20 cellular contexts compared by ENCODE assay signal in genomic region chr1:195733408-195733807, GRCh38.
"Had no signal": no experiment of that assay in that cellular context is flagged by ENCODE, and none has a peak within 500 bp of the region (broad histone marks: within the 10 kb centered on the region; RNA-seq: fewer than 3 reads in every experiment).

No MANE protein-coding gene starts in this region.

- H3K4me3 ChIP-seq: colonic mucosa, dorsolateral prefrontal cortex, left ventricle myocardium inferior, thyroid gland, upper lobe of right lung had no signal

- H3K36me3 ChIP-seq: colonic mucosa, left ventricle myocardium inferior, neutrophil, thyroid gland, upper lobe of right lung had no signal

- H3K27ac ChIP-seq: colonic mucosa, dorsolateral prefrontal cortex, left ventricle myocardium inferior, neutrophil, parathyroid adenoma, thyroid gland, upper lobe of right lung had no signal

- H3K9me3 ChIP-seq: colonic mucosa, left ventricle myocardium inferior, neutrophil, thyroid gland, upper lobe of right lung had no signal

- ATAC-seq: activated CD4-positive, alpha-beta T cell treated with anti-CD3 and anti-CD28 coated beads for 36 hours; activated T-helper 17 cell treated with anti-CD3 and anti-CD28 coated beads, Interleukin-2, amount 50 U/mL, for 72 hours; natural killer cell; right cardiac atrium; upper lobe of right lung had no signal

- H3K27me3 ChIP-seq: colonic mucosa, dorsolateral prefrontal cortex, neutrophil, thyroid gland, upper lobe of right lung had no signal

- H3K4me1 ChIP-seq: colonic mucosa, left ventricle myocardium inferior, parathyroid adenoma, thyroid gland, upper lobe of right lung had no signal

- DNase-seq: activated B cell treated with CpG ODN at 0.5 μM for 24 hours; activated CD4-positive, alpha-beta T cell treated with anti-CD3 and anti-CD28 coated beads, Interleukin-2, amount 50 U/mL, for 4 hours; activated CD8-positive, alpha-beta memory T cell treated with anti-CD3 and anti-CD28 coated beads for 24 hours; activated CD8-positive, alpha-beta memory T cell treated with anti-CD3 and anti-CD28 coated beads, Interleukin-2, amount 50 U/mL, for 4 hours; activated T-cell treated with anti-CD3 and anti-CD28 coated beads, Interleukin-2, amount 50 U/mL, for 24 hours; dorsolateral prefrontal cortex; left ventricle myocardium inferior; natural killer cell; right cardiac atrium; stimulated activated CD4-positive, alpha-beta T cell treated with anti-CD3 and anti-CD28 coated beads, Interleukin-12 subunit alpha, Interleukin-12 subunit beta, amount 100 ng/mL, for 4 hours; stimulated activated CD4-positive, alpha-beta T cell treated with anti-CD3 and anti-CD28 coated beads, Interleukin-1b, Interleukin-23, amount 100 ng/mL, for 48 hours; substantia nigra; T-helper 1 cell; thyroid gland; upper lobe of right lung had no signal
